1 cellular context compared by ENCODE assay signal in genomic region chr6:27553123-27553904, GRCh38.
TF ChIP-seq lines count a peak whose summit lies in the region.

No MANE protein-coding gene starts in this region.

TF ChIP-seq in GM23338, 12 proteins besides CTCF, POLR2A, EP300 and RAD21 (continued from another document):
- TF ChIP-seq, protein P1, sequence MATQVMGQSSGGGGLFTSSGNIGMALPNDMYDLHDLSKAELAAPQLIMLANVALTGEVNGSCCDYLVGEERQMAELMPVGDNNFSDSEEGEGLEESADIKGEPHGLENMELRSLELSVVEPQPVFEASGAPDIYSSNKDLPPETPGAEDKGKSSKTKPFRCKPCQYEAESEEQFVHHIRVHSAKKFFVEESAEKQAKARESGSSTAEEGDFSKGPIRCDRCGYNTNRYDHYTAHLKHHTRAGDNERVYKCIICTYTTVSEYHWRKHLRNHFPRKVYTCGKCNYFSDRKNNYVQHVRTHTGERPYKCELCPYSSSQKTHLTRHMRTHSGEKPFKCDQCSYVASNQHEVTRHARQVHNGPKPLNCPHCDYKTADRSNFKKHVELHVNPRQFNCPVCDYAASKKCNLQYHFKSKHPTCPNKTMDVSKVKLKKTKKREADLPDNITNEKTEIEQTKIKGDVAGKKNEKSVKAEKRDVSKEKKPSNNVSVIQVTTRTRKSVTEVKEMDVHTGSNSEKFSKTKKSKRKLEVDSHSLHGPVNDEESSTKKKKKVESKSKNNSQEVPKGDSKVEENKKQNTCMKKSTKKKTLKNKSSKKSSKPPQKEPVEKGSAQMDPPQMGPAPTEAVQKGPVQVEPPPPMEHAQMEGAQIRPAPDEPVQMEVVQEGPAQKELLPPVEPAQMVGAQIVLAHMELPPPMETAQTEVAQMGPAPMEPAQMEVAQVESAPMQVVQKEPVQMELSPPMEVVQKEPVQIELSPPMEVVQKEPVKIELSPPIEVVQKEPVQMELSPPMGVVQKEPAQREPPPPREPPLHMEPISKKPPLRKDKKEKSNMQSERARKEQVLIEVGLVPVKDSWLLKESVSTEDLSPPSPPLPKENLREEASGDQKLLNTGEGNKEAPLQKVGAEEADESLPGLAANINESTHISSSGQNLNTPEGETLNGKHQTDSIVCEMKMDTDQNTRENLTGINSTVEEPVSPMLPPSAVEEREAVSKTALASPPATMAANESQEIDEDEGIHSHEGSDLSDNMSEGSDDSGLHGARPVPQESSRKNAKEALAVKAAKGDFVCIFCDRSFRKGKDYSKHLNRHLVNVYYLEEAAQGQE (IDR thresholded peaks at IDR 0.05; ENCODE audit: unreplicated experiment) = no peak
- no peak for TF ChIP-seq NANOG (IDR thresholded peaks at IDR 0.05; ENCODE audit: borderline replicate concordance)
- TF ChIP-seq POLR2AphosphoS5 (IDR thresholded peaks at IDR 0.05; ENCODE audit: low read depth) = no peak
- no peak for TF ChIP-seq EZH2 (IDR thresholded peaks at IDR 0.05; ENCODE audit: low read depth, unreplicated experiment)
- peak; percentile 79 for TF ChIP-seq CREB1 (CRISPR knock-in tag; IDR thresholded peaks at IDR 0.05; ENCODE audit: low read depth)
